ENCODE assay signal across 14 cellular contexts in the genomic region with DNA sequence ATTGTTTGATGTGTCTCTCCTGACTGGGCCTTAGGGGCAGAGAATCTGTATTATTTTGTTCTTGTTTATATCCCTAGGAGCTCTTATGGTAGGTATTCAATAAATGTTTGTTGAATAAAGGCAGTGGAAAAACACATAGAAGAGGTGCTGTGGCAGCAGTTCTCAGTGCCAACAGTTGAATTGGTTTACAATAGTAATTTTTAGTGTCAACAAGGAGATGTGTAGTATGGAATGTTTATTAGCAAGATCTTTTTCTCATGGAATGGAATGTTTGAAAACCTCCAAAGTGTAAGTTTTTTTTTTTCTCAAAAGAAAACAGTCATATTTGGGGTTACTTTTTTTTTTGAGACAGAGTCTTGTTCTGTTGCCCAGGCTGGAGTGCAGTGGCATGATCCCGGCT. TPM values are rescaled to one million over a fixed set of nuclear protein-coding genes. Genes with fewer than 3 reads are reported as not detected.
DNase-seq lines count a peak whose midpoint lies in the region; ATAC-seq and TF ChIP-seq lines count a peak whose summit lies in the region.
"Had no signal": no experiment of that assay in that cellular context is flagged by ENCODE, and none has a peak within 500 bp of the region (broad histone marks: within the 10 kb centered on the region; RNA-seq: fewer than 3 reads in every experiment).

No MANE protein-coding gene starts in this region.

- H3K4me3 ChIP-seq in esophagus muscularis mucosa (peak overlapping the region in 2 of 4 donors; percentile 30 to 34), rectal smooth muscle tissue (ENCODE audit: low read length) (no peak overlapping the region), Peyer's patch (no peak overlapping the region)

- TF ChIP-seq EP300 in esophagus muscularis mucosa (IDR thresholded peaks at IDR 0.05), result no peak

- TF ChIP-seq POLR2A in esophagus muscularis mucosa (IDR thresholded peaks at IDR 0.05; ENCODE audit: low read depth) (no peak), Peyer's patch (IDR thresholded peaks at IDR 0.05) (no peak)

- no peak overlapping the region for H3K4me3 Mint-ChIP-seq in stimulated activated naive CD8-positive, alpha-beta T cell treated with anti-CD3 and anti-CD28 coated beads, Interleukin-15, amount 100 ng/mL, for 72 hours
- H3K4me3 Mint-ChIP-seq: WTC11 had no signal

- no peaks in the 10 kb centered on the region for H3K9me3 Mint-ChIP-seq in stimulated activated naive CD8-positive, alpha-beta T cell treated with anti-CD3 and anti-CD28 coated beads, Interleukin-15, amount 100 ng/mL, for 72 hours
- H3K9me3 Mint-ChIP-seq: WTC11 had no signal

- DNase-seq in NCI-H2029 treated with DMSO at 0.1 percent for 48 hours (lab: John Stamatoyannopoulos, UW) (peak; percentile 38), NCI-H2029 (lab: John Stamatoyannopoulos, UW) (no peak), M059J (ENCODE audit: low read depth) (peak; percentile 40), esophagus muscularis mucosa (ENCODE audit: extremely low spot score) (no peak), OCI-M2 (lab: John Stamatoyannopoulos, UW; ENCODE audit: unreplicated experiment) (no peak), Peyer's patch (no peak)
- DNase-seq in stimulated activated naive CD8-positive, alpha-beta T cell treated with anti-CD3 and anti-CD28 coated beads, Interleukin-15, amount 100 ng/mL, for 72 hours, result no peak
- DNase-seq: activated effector memory CD4-positive, alpha-beta T cell treated with Interleukin-2 at 50 U/mL for 16 hours; DMS153; gastrocnemius medialis; stimulated activated naive CD4-positive, alpha-beta T cell had no signal

- no peaks in the 10 kb centered on the region for H3K27me3 Mint-ChIP-seq in stimulated activated naive CD8-positive, alpha-beta T cell treated with anti-CD3 and anti-CD28 coated beads, Interleukin-15, amount 100 ng/mL, for 72 hours

- TF ChIP-seq CTCF in esophagus muscularis mucosa (IDR thresholded peaks at IDR 0.05) (no peak), Peyer's patch (IDR thresholded peaks at IDR 0.05) (no peak)

- peak overlapping the region in 1 of 2 donors; percentile 30 for H3K27ac Mint-ChIP-seq in stimulated activated naive CD8-positive, alpha-beta T cell treated with anti-CD3 and anti-CD28 coated beads, Interleukin-15, amount 100 ng/mL, for 72 hours
- H3K27ac Mint-ChIP-seq: WTC11 had no signal

- H3K9ac ChIP-seq in rectal smooth muscle tissue (ENCODE audit: low read length), result no peak overlapping the region

- 47% methylated on average over 1 of the region's 1 CpG for WGBS in esophagus muscularis mucosa

- H3K9me3 ChIP-seq in esophagus muscularis mucosa (no peaks in the 10 kb centered on the region), Peyer's patch (no peaks in the 10 kb centered on the region)
- H3K9me3 ChIP-seq: gastrocnemius medialis had no signal

- H3K4me1 ChIP-seq in esophagus muscularis mucosa (peaks cover 19 to 61% (median 42%) of the 10 kb centered on the region in 4 donors), rectal smooth muscle tissue (ENCODE audit: control insufficient read depth, insufficient read depth, low read length) (no peaks in the 10 kb centered on the region), Peyer's patch (peaks cover 0 to 18% (median 5%) of the 10 kb centered on the region in 4 donors)

- H3K27ac ChIP-seq in esophagus muscularis mucosa (replicated peaks in 1 of 4) (peak overlapping the region; percentile 3 to 65 (median 48)), rectal smooth muscle tissue (ENCODE audit: low read depth, low read length) (peak overlapping the region; percentile 47), Peyer's patch (peak overlapping the region in 1 of 4 donors; percentile 24)
- H3K27ac ChIP-seq: 22Rv1 had no signal

- peaks cover 57% of the 10 kb centered on the region for H3K4me1 Mint-ChIP-seq in stimulated activated naive CD8-positive, alpha-beta T cell treated with anti-CD3 and anti-CD28 coated beads, Interleukin-15, amount 100 ng/mL, for 72 hours
- H3K4me1 Mint-ChIP-seq: WTC11 had no signal

- no peak for ATAC-seq in stimulated activated naive CD8-positive, alpha-beta T cell treated with anti-CD3 and anti-CD28 coated beads, Interleukin-15, amount 100 ng/mL, for 72 hours
- ATAC-seq: gastrocnemius medialis, WTC11 had no signal

- intact Hi-C loops in esophagus muscularis mucosa (cut with DNase I), result no loop called here

- H3K27me3 ChIP-seq in esophagus muscularis mucosa, result no peaks in the 10 kb centered on the region
- no peaks in the 10 kb centered on the region for H3K27me3 ChIP-seq in rectal smooth muscle tissue (ENCODE audit: control insufficient read depth, insufficient read depth, low read length)
- no peaks in the 10 kb centered on the region for H3K27me3 ChIP-seq in Peyer's patch
- H3K27me3 ChIP-seq: gastrocnemius medialis had no signal

- H3K36me3 ChIP-seq in esophagus muscularis mucosa, result peaks cover 0 to 16% (median 12%) of the 10 kb centered on the region in 4 donors
- no peaks in the 10 kb centered on the region for H3K36me3 ChIP-seq in rectal smooth muscle tissue (ENCODE audit: control insufficient read depth, insufficient read depth, low read length)
- H3K36me3 ChIP-seq in Peyer's patch, result peaks cover 0 to under 1% (median 0%) of the 10 kb centered on the region in 3 donors

RNA-seq across cellular contexts. Expression of a gene that starts 28.0 kb away (rescaled TPM):
- 27.4 and 43.5 TPM in 2 replicates for total RNA-seq in M059J (2014; rRNA removed; shearing (Covaris generic))
- total RNA-seq in esophagus muscularis mucosa, result 10 to 100 TPM; 56.5 to 66.7 (median 61.8) TPM
- 100 to 1,000 TPM in 2 of 4 donors, 10 to 100 TPM in 2; 74.4 to 173 (median 115) TPM for total RNA-seq in Peyer's patch

Comparison
In these comparisons a context has a peak if more than half of its experiments do, and no peak if none do; other contexts are left out.
1. DNase-seq: peak in NCI-H2029 treated with DMSO at 0.1 percent for 48 hours (single experiment) and M059J (single experiment); none in NCI-H2029 (single experiment), esophagus muscularis mucosa (single experiment), OCI-M2 (single experiment), stimulated activated naive CD8-positive, alpha-beta T cell treated with anti-CD3 and anti-CD28 coated beads, Interleukin-15, amount 100 ng/mL, for 72 hours (0 of 2) and Peyer's patch (0 of 3).